Comparison of ENCODE assay signal across 1 cellular context in the genomic region with DNA sequence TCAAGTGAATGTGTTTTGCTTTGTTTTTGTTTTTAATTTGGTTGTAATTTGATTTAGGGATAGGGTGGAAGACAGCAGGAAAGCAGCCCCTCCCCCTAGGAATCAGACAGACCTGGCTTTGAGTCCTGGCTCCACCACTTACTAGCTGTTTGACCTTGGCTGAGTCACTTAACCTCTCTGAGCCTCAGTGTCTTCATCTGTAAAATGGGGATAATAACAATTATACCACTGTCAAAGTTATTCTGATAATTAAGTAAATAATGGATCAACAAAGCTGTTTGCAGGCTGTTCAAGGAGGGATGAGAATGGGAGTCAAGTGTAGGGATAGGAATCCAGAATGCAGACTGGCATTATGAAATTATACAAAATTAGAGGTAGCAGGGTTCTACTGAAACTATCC.
TF ChIP-seq lines count a peak whose summit lies in the region.

No MANE protein-coding gene starts in this region.

TF ChIP-seq in HEK293T, 16 proteins besides CTCF, POLR2A, EP300 and RAD21 (continued from another document):
- TF ChIP-seq, protein P1, sequence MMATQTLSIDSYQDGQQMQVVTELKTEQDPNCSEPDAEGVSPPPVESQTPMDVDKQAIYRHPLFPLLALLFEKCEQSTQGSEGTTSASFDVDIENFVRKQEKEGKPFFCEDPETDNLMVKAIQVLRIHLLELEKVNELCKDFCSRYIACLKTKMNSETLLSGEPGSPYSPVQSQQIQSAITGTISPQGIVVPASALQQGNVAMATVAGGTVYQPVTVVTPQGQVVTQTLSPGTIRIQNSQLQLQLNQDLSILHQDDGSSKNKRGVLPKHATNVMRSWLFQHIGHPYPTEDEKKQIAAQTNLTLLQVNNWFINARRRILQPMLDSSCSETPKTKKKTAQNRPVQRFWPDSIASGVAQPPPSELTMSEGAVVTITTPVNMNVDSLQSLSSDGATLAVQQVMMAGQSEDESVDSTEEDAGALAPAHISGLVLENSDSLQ (IDR thresholded peaks at IDR 0.05) = no peak
